Comparison of ENCODE assay signal across 9 cellular contexts in genomic region chr1:39410915-39411436, GRCh38.
DNase-seq lines count a peak whose midpoint lies in the region; ATAC-seq and TF ChIP-seq lines count a peak whose summit lies in the region.
"Had no signal": no experiment of that assay in that cellular context is flagged by ENCODE, and none has a peak within 500 bp of the region (broad histone marks: within the 10 kb centered on the region; RNA-seq: fewer than 3 reads in every experiment).

No MANE protein-coding gene starts in this region.

- no peak overlapping the region for H3K27ac ChIP-seq in CD8-positive, alpha-beta T cell (ENCODE audit: low read depth, low read length)
- peak overlapping the region; percentile 90 to 94 for H3K27ac ChIP-seq in right atrium auricular region

- peak; percentile 45 for ATAC-seq in CD8-positive, alpha-beta T cell
- ATAC-seq in HG02678 (IDR thresholded peaks at IDR 0.05; ENCODE audit: unreplicated experiment) (no peak), HG03469 (IDR thresholded peaks at IDR 0.05; ENCODE audit: unreplicated experiment) (no peak)

- no peak overlapping the region for H3K4me3 ChIP-seq in CD8-positive, alpha-beta T cell (ENCODE audit: low read depth, low read length)
- peak overlapping the region; percentile 11 to 79 for H3K4me3 ChIP-seq in right atrium auricular region

- intact Hi-C loops in CD8-positive, alpha-beta T cell (cut with DNase I, micrococcal nuclease), result loop anchor here (1.0 to 5.0 kb wide), 3 partner anchors 16 to 313 kb away; no protein-coding TSS in a partner anchor

- no peak overlapping the region for H3K27ac Mint-ChIP-seq in CD8-positive, alpha-beta T cell
- H3K27ac Mint-ChIP-seq: T-helper 1 cell treated with Interleukin-12 subunit alpha and Interleukin-12 subunit beta and Interleukin-4 antibody, amounts not matched to agents 30 μg/mL and 1 μg/mL, for 36 hours had no signal

- POLR2A ChIA-PET in CD8-positive, alpha-beta T cell (lab: Charles Lee), result interaction anchor here (0.9 to 1.7 kb wide), 4 partner anchors 43 to 308 kb away, joined by 3 to 7 read pairs (median 4); partner anchors contain the start of gene PABPC4

- peaks cover 60% of the 10 kb centered on the region for H3K4me1 Mint-ChIP-seq in CD8-positive, alpha-beta T cell (ENCODE audit: low read depth)

- H3K36me3 Mint-ChIP-seq in CD8-positive, alpha-beta T cell, result peaks cover 24% of the 10 kb centered on the region

- no peak overlapping the region for H3K4me3 Mint-ChIP-seq in CD8-positive, alpha-beta T cell

- peak; percentile 55 for TF ChIP-seq CTCF in CD8-positive, alpha-beta T cell (IDR thresholded peaks at IDR 0.05)
- TF ChIP-seq CTCF in right atrium auricular region (IDR thresholded peaks at IDR 0.05), result peak; percentile 43 to 80

- H3K27me3 ChIP-seq in CD8-positive, alpha-beta T cell (ENCODE audit: insufficient read depth, low read length), result no peaks in the 10 kb centered on the region
- H3K27me3 ChIP-seq in right atrium auricular region, result no peaks in the 10 kb centered on the region

- DNase-seq in CD8-positive, alpha-beta T cell, result peak; percentile 25 to 77 (median 65)
- DNase-seq in HuH-7 (ENCODE audit: low spot score) (peak; percentile 83), SKM-1 (lab: John Stamatoyannopoulos, UW; ENCODE audit: unreplicated experiment) (peak; percentile 11), amniotic epithelial cell (ENCODE audit: low read depth) (peak; percentile 88), right atrium auricular region (ENCODE audit: low spot score) (peak; percentile 85), putamen (ENCODE audit: low spot score) (peak; percentile 81)

- no peaks in the 10 kb centered on the region for H3K36me3 ChIP-seq in CD8-positive, alpha-beta T cell (ENCODE audit: insufficient read depth, low read length)
- H3K36me3 ChIP-seq in right atrium auricular region, result peaks cover 12% of the 10 kb centered on the region

- H3K9me3 Mint-ChIP-seq in CD8-positive, alpha-beta T cell, result no peaks in the 10 kb centered on the region
- H3K9me3 Mint-ChIP-seq: T-helper 1 cell treated with Interleukin-12 subunit alpha and Interleukin-12 subunit beta and Interleukin-4 antibody, amounts not matched to agents 30 μg/mL and 1 μg/mL, for 36 hours had no signal

- H3K27me3 Mint-ChIP-seq in CD8-positive, alpha-beta T cell (ENCODE audit: low read depth), result no peaks in the 10 kb centered on the region

- CTCF ChIA-PET in CD8-positive, alpha-beta T cell (lab: Charles Lee), result interaction anchor here (0.7 to 4.4 kb wide), 30 partner anchors 10 to 385 kb away, joined by 3 to 29 read pairs (median 5); partner anchors contain the start of gene NDUFS5

- no peaks in the 10 kb centered on the region for H3K9me3 ChIP-seq in CD8-positive, alpha-beta T cell (ENCODE audit: low read length)
- no peaks in the 10 kb centered on the region for H3K9me3 ChIP-seq in right atrium auricular region

- H3K4me1 ChIP-seq in CD8-positive, alpha-beta T cell (ENCODE audit: insufficient read depth, low read length), result peaks cover 35% of the 10 kb centered on the region
- peaks cover 0 to 80% of the 10 kb centered on the region in 2 donors for H3K4me1 ChIP-seq in right atrium auricular region

Comparison
In these comparisons a context has a peak if more than half of its experiments do, and no peak if none do; other contexts are left out.
1. DNase-seq: peak in every context shown above with its lines; median percentile 88 in amniotic epithelial cell; 85 in right atrium auricular region; 83 in HuH-7; 81 in putamen; 65 in CD8-positive, alpha-beta T cell; 11 in SKM-1.